1 cellular context compared by ENCODE assay signal in the genomic region with DNA sequence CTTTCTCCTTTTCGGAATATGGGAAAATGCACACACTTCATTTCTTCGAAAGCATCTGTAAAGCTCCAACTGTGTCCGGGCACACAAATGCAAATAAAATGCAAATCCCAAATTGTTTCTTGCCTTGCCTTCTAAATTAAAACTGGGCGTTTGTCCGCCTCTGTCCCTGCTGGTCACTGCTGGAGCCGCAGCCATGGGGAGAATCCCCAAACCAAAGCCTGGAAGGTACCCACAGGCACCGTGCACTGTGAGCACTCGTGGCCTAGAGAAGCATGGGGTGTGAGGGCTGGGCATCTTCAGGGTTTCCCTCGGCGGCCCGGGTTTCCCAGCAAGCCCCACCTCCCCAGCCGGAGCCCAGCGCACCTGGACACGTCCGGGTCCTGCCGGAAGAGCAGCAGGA.
TF ChIP-seq lines count a peak whose summit lies in the region.

No MANE protein-coding gene starts in this region.

TF ChIP-seq in K562, 482 proteins besides CTCF, POLR2A, EP300 and RAD21:
- no peak for TF ChIP-seq ZFP36 (IDR thresholded peaks at IDR 0.05; ENCODE audit: low read depth, low read length, partially characterized antibody)
- no peak for TF ChIP-seq TAF15 (IDR thresholded peaks at IDR 0.05; ENCODE audit: low read depth, low read length)
- no peak for TF ChIP-seq NCOA2 (IDR thresholded peaks at IDR 0.05; ENCODE audit: partially characterized antibody in 2 of 2)
- TF ChIP-seq ZBED1 (IDR thresholded peaks at IDR 0.05): no peak
- TF ChIP-seq ZNF347 (CRISPR knock-in tag; IDR thresholded peaks at IDR 0.05; ENCODE audit: low read depth): no peak
- TF ChIP-seq CCNT2 (IDR thresholded peaks at IDR 0.05; ENCODE audit: borderline replicate concordance, extremely low read depth, insufficient read length, low read depth, low read length): no peak
- TF ChIP-seq LCOR (CRISPR knock-in tag; IDR thresholded peaks at IDR 0.05): no peak
- no peak for TF ChIP-seq NUFIP1 (IDR thresholded peaks at IDR 0.05; ENCODE audit: partially characterized antibody)
- TF ChIP-seq ILK (tag; IDR thresholded peaks at IDR 0.05; ENCODE audit: borderline replicate concordance, low read depth): no peak
- TF ChIP-seq CBFA2T3 (IDR thresholded peaks at IDR 0.05): no peak
- no peak for TF ChIP-seq CBX3 (IDR thresholded peaks at IDR 0.05; ENCODE audit: borderline replicate concordance in 1 of 2, low read length in 2 of 2)
TF ChIP-seq in K562: peak in this region for 0.
